Comparison of ENCODE assay signal across 8 cellular contexts in the genomic region with DNA sequence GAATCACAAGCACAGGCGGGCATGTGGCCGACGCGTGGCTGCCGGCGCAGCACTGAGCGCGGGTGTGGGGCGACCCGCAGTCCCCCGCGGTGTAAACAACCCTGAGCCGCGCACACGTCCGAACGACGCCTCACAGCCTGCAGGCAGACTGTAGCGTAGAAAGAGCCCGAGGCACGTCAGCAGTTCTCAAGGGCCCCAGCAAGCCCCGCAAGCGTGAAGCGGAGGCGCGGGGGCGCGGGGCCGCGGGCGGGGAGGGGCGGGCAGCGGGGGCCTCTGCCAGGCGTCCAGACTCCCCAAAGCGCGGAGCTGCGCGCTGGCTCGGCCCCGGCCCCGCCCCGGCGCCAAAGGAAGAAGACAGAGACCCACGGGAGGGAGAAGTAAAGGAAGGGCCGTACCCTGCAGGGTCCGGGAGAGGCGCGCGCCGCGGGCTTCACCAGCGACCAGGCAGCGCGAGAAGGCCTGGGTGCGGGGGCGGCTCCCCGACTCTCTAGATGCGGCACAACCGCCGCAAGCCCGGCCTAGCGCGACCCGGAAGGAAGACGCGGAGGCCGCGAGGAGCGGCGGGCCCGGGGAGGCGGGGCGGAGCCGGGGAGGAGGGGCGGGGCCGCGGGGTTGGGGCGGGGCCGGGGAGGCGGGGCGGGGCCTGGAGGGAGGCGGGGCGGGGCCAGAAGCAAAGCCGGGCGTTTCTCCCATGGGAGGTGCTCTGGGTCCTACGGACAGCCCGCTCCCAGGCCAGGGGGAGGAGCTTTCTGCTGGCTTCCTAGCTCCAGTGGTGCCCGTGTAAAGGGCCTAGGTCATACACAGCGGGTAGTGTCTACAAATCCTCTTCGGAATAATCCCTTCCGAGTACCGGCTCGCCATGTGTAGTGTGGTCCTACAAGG. TPM values are rescaled to one million over a fixed set of nuclear protein-coding genes. Genes with fewer than 3 reads are reported as not detected.
DNase-seq lines count a peak whose midpoint lies in the region; TF ChIP-seq lines count a peak whose summit lies in the region.

A gene (minus strand): TSS at position 536 of the 882 bp plus-strand sequence. CDS start 20,958 bp downstream, outside the sequence.

- DNase-seq in G401 (ENCODE audit: low spot score) = peak; percentile 81
- DNase-seq in H4 (ENCODE audit: low spot score) = peak; percentile 49
- DNase-seq in LoVo (ENCODE audit: low spot score) = peak; percentile 88
- peak; percentile 95 for DNase-seq in SK-N-DZ (ENCODE audit: low spot score)
- DNase-seq in activated naive CD4-positive, alpha-beta T cell treated with Interleukin-2 at 50 U/mL for 16 hours = peak; percentile 84
- peak; percentile 88 for DNase-seq in germinal center (ENCODE audit: low spot score)
- DNase-seq in superior temporal gyrus (ENCODE audit: extremely low spot score) = peak; percentile 85

- H3K27ac ChIP-seq in neutrophil = peak within 1 kb of the TSS; percentile 88

- no peaks in the 10 kb centered on the region for H3K9me3 ChIP-seq in neutrophil

- in situ Hi-C loops in G401 (cut with HindIII; ENCODE audit: low sequenced_read_pairs) = no loop called here

- peaks cover 13 to 18% of the 10 kb centered on the region in 2 experiments for H3K4me1 ChIP-seq in neutrophil (ENCODE audit: control insufficient read depth in 1 of 2, insufficient read depth in 1 of 2, low read depth in 1 of 2, low read length in 1 of 2)

- H3K4me3 ChIP-seq in neutrophil (ENCODE audit: low read depth in 1 of 2, low read length in 1 of 2) = peak within 1 kb of the TSS; percentile 81 to 84

- H3K27me3 ChIP-seq in neutrophil = no peaks in the 10 kb centered on the region

- peak; percentile 21 for TF ChIP-seq CTCF in neutrophil (IDR thresholded peaks at IDR 0.05)

- no peaks in the 10 kb centered on the region for H3K36me3 ChIP-seq in neutrophil

RNA-seq across cellular contexts. Expression of the gene that starts here (rescaled TPM):
- 8.3 and 9.0 TPM in 2 replicates for total RNA-seq in G401 (2014; rRNA removed; shearing (Covaris generic))
- 7.9 and 8.7 TPM in 2 replicates for total RNA-seq in H4 (2014; rRNA removed; shearing (Covaris generic))
- 7.7 and 9.1 TPM in 2 replicates for polyA plus RNA-seq in SK-N-DZ (2014; cell fraction: cytosol; rRNA removed)
- 6.7 and 8.0 TPM in 2 replicates for polyA plus RNA-seq in SK-N-DZ (2014; cell fraction: nucleus; rRNA removed)

Comparison
In these comparisons a context has a peak if more than half of its experiments do, and no peak if none do; other contexts are left out.
1. Peak in every context shown above with its lines: DNase-seq, H3K4me3 ChIP-seq and H3K27ac ChIP-seq.